30 cellular contexts compared by ENCODE assay signal in genomic region chr21:41074607-41075184, GRCh38.
"Had no signal": no experiment of that assay in that cellular context is flagged by ENCODE, and none has a peak within 500 bp of the region (broad histone marks: within the 10 kb centered on the region; RNA-seq: fewer than 3 reads in every experiment).

No MANE protein-coding gene starts in this region.

- H3K36me3 Mint-ChIP-seq: activated CD4-positive, alpha-beta memory T cell treated with anti-CD3 and anti-CD28 coated beads for 36 hours; activated CD8-positive, alpha-beta memory T cell treated with anti-CD3 and anti-CD28 coated beads, Interleukin-2, amount 10 ng/mL, durations not matched to agents 7 days and 5 days; activated naive CD4-positive, alpha-beta T cell treated with anti-CD3 and anti-CD28 coated beads, Interleukin-2, amount 50 U/mL, for 72 hours; activated naive CD8-positive, alpha-beta T cell treated with anti-CD3 and anti-CD28 coated beads, Interleukin-2, amount 10 ng/mL, durations not matched to agents 7 days and 5 days; brain had no signal

- FAIRE-seq: bronchial epithelial cell had no signal

- H3K27me3 ChIP-seq: ascending aorta had no signal

- H3K27ac ChIP-seq: ascending aorta, coronary artery, dorsolateral prefrontal cortex, esophagus squamous epithelium, gastroesophageal sphincter, heart right ventricle had no signal

- H3K4me3 ChIP-seq: ascending aorta, coronary artery, dorsolateral prefrontal cortex, esophagus squamous epithelium, gastroesophageal sphincter, heart right ventricle had no signal

- H3K27ac Mint-ChIP-seq: activated CD4-positive, alpha-beta memory T cell treated with anti-CD3 and anti-CD28 coated beads for 36 hours; activated CD4-positive, alpha-beta T cell treated with anti-CD3 and anti-CD28 coated beads for 36 hours; activated CD4-positive, alpha-beta T cell treated with anti-CD3 and anti-CD28 coated beads, Interleukin-2, amount 10 ng/mL, durations not matched to agents 24 days and 14 days; activated CD8-positive, alpha-beta memory T cell treated with anti-CD3 and anti-CD28 coated beads, Interleukin-2, amount 10 ng/mL, durations not matched to agents 7 days and 5 days; activated CD8-positive, alpha-beta T cell treated with anti-CD3 and anti-CD28 coated beads, Interleukin-2, amount 10 ng/mL, durations not matched to agents 7 days and 5 days; activated naive CD4-positive, alpha-beta T cell treated with anti-CD3 and anti-CD28 coated beads for 36 hours; activated naive CD8-positive, alpha-beta T cell treated with anti-CD3 and anti-CD28 coated beads, Interleukin-2, amount 10 ng/mL, durations not matched to agents 7 days and 5 days; activated T-helper 1 cell treated with anti-CD3 and anti-CD28 coated beads, Interleukin-12 subunit alpha, Interleukin-12 subunit beta, Interleukin-2, Interleukin-4 antibody, amounts not matched to agents 30 ng/mL and 10 ng/mL and 1 ng/mL, durations not matched to agents 14 hours and 24 hours and 36 hours; activated T-helper 2 cell treated with anti-CD3 and anti-CD28 coated beads, Interferon-gamma antibody, Interleukin-2, Interleukin-4, amounts not matched to agents 10 μg/mL and 5 μg/mL and 100 μg/mL, durations not matched to agents 14 hours and 24 hours and 36 hours; brain; dendritic cell treated with granulocyte-macrophage colony-stimulating factor and Interleukin-4, amounts not matched to agents 40 ng/mL and 50 ng/mL, for 4 days; effector memory CD8-positive, alpha-beta T cell had no signal

- H3K36me3 ChIP-seq: ascending aorta, esophagus squamous epithelium, gastroesophageal sphincter, heart right ventricle had no signal

- H3K4me3 Mint-ChIP-seq: activated CD4-positive, alpha-beta memory T cell treated with anti-CD3 and anti-CD28 coated beads for 36 hours; activated CD4-positive, alpha-beta T cell treated with anti-CD3 and anti-CD28 coated beads for 36 hours; activated CD4-positive, alpha-beta T cell treated with anti-CD3 and anti-CD28 coated beads, Interleukin-2, amount 10 ng/mL, durations not matched to agents 24 days and 14 days; activated CD8-positive, alpha-beta memory T cell treated with anti-CD3 and anti-CD28 coated beads, Interleukin-2, amount 10 ng/mL, durations not matched to agents 7 days and 5 days; activated CD8-positive, alpha-beta T cell treated with anti-CD3 and anti-CD28 coated beads, Interleukin-2, amount 10 ng/mL, durations not matched to agents 7 days and 5 days; activated naive CD4-positive, alpha-beta T cell treated with anti-CD3 and anti-CD28 coated beads for 36 hours; activated naive CD8-positive, alpha-beta T cell treated with anti-CD3 and anti-CD28 coated beads, Interleukin-2, amount 10 ng/mL, durations not matched to agents 7 days and 5 days; activated T-helper 1 cell treated with anti-CD3 and anti-CD28 coated beads, Interleukin-12 subunit alpha, Interleukin-12 subunit beta, Interleukin-2, Interleukin-4 antibody, amounts not matched to agents 30 ng/mL and 10 ng/mL and 1 ng/mL, durations not matched to agents 14 hours and 24 hours and 36 hours; brain; central memory CD8-positive, alpha-beta T cell; dendritic cell treated with granulocyte-macrophage colony-stimulating factor and Interleukin-4, amounts not matched to agents 40 ng/mL and 50 ng/mL, for 4 days; effector memory CD8-positive, alpha-beta T cell had no signal

- H3K27me3 Mint-ChIP-seq: activated CD4-positive, alpha-beta T cell treated with anti-CD3 and anti-CD28 coated beads, Interleukin-2, amount 10 ng/mL, durations not matched to agents 24 days and 14 days; activated CD8-positive, alpha-beta memory T cell treated with anti-CD3 and anti-CD28 coated beads, Interleukin-2, amount 10 ng/mL, durations not matched to agents 7 days and 5 days; central memory CD8-positive, alpha-beta T cell; dendritic cell treated with granulocyte-macrophage colony-stimulating factor and Interleukin-4, amounts not matched to agents 40 ng/mL and 50 ng/mL, for 4 days had no signal

- DNase-seq: activated CD4-positive, alpha-beta memory T cell treated with anti-CD3 and anti-CD28 coated beads for 36 hours; activated CD4-positive, alpha-beta T cell treated with anti-CD3 and anti-CD28 coated beads for 36 hours; activated CD4-positive, alpha-beta T cell treated with anti-CD3 and anti-CD28 coated beads, Interleukin-2, amount 10 ng/mL, durations not matched to agents 24 days and 14 days; activated CD4-positive, CD25-positive, alpha-beta regulatory T cell; activated CD4-positive, CD25-positive, alpha-beta regulatory T cell treated with anti-CD3 and anti-CD28 coated beads, Interleukin-2, amount 50 U/mL, for 72 hours; activated CD8-positive, alpha-beta memory T cell treated with anti-CD3 and anti-CD28 coated beads, Interleukin-2, amount 10 ng/mL, durations not matched to agents 7 days and 5 days; activated CD8-positive, alpha-beta memory T cell treated with anti-CD3 and anti-CD28 coated beads, Interleukin-2, amount 50 U/mL, for 4 hours; activated CD8-positive, alpha-beta T cell treated with anti-CD3 and anti-CD28 coated beads, Interleukin-2, amount 10 ng/mL, durations not matched to agents 7 days and 5 days; activated effector memory CD4-positive, alpha-beta T cell treated with anti-CD3 and anti-CD28 coated beads, Interleukin-2, amount 50 U/mL, for 16 hours; activated naive CD4-positive, alpha-beta T cell treated with anti-CD3 and anti-CD28 coated beads for 36 hours; activated naive CD8-positive, alpha-beta T cell treated with anti-CD3 and anti-CD28 coated beads, Interleukin-2, amount 10 ng/mL, durations not matched to agents 7 days and 5 days; activated T-cell treated with anti-CD3 and anti-CD28 coated beads, Interleukin-2, amount 50 U/mL, for 1 hour; activated T-cell treated with anti-CD3 and anti-CD28 coated beads, Interleukin-2, amount 50 U/mL, for 48 hours; dorsolateral prefrontal cortex; effector memory CD8-positive, alpha-beta T cell; erythroblast; esophagus squamous epithelium; foreskin melanocyte; heart right ventricle; T-helper 2 cell had no signal

- ATAC-seq: activated CD4-positive, alpha-beta T cell treated with anti-CD3 and anti-CD28 coated beads for 36 hours; activated CD8-positive, alpha-beta memory T cell treated with anti-CD3 and anti-CD28 coated beads, Interleukin-2, amount 10 ng/mL, durations not matched to agents 7 days and 5 days; activated CD8-positive, alpha-beta T cell treated with anti-CD3 and anti-CD28 coated beads, Interleukin-2, amount 10 ng/mL, durations not matched to agents 7 days and 5 days; activated naive CD4-positive, alpha-beta T cell treated with anti-CD3 and anti-CD28 coated beads, Interleukin-2, amount 50 U/mL, for 72 hours; effector memory CD8-positive, alpha-beta T cell; gastroesophageal sphincter; heart right ventricle had no signal

- H3K4me1 ChIP-seq: ascending aorta, esophagus squamous epithelium, gastroesophageal sphincter, heart right ventricle had no signal

- H3K9me3 ChIP-seq: ascending aorta, esophagus squamous epithelium, gastroesophageal sphincter, heart right ventricle had no signal

- H3K4me1 Mint-ChIP-seq: activated CD4-positive, alpha-beta T cell treated with anti-CD3 and anti-CD28 coated beads for 36 hours; activated CD4-positive, alpha-beta T cell treated with anti-CD3 and anti-CD28 coated beads, Interleukin-2, amount 10 ng/mL, durations not matched to agents 24 days and 14 days; activated CD8-positive, alpha-beta memory T cell treated with anti-CD3 and anti-CD28 coated beads, Interleukin-2, amount 10 ng/mL, durations not matched to agents 7 days and 5 days; activated naive CD8-positive, alpha-beta T cell treated with anti-CD3 and anti-CD28 coated beads, Interleukin-2, amount 10 ng/mL, durations not matched to agents 7 days and 5 days; brain; central memory CD8-positive, alpha-beta T cell had no signal

- H3K9me3 Mint-ChIP-seq: activated CD4-positive, alpha-beta memory T cell treated with anti-CD3 and anti-CD28 coated beads for 36 hours; activated CD4-positive, alpha-beta T cell treated with anti-CD3 and anti-CD28 coated beads, Interleukin-2, amount 10 ng/mL, durations not matched to agents 24 days and 14 days; activated naive CD4-positive, alpha-beta T cell treated with anti-CD3 and anti-CD28 coated beads for 36 hours; activated naive CD4-positive, alpha-beta T cell treated with anti-CD3 and anti-CD28 coated beads, Interleukin-2, amount 50 U/mL, for 72 hours; activated naive CD8-positive, alpha-beta T cell treated with anti-CD3 and anti-CD28 coated beads, Interleukin-2, amount 10 ng/mL, durations not matched to agents 7 days and 5 days; activated T-helper 1 cell treated with anti-CD3 and anti-CD28 coated beads, Interleukin-12 subunit alpha, Interleukin-12 subunit beta, Interleukin-2, Interleukin-4 antibody, amounts not matched to agents 30 ng/mL and 10 ng/mL and 1 ng/mL, durations not matched to agents 14 hours and 24 hours and 36 hours; activated T-helper 2 cell treated with anti-CD3 and anti-CD28 coated beads, Interferon-gamma antibody, Interleukin-2, Interleukin-4, amounts not matched to agents 10 μg/mL and 5 μg/mL and 100 μg/mL, durations not matched to agents 14 hours and 24 hours and 36 hours; central memory CD8-positive, alpha-beta T cell; dendritic cell treated with granulocyte-macrophage colony-stimulating factor and Interleukin-4, amounts not matched to agents 40 ng/mL and 50 ng/mL, for 4 days; effector memory CD8-positive, alpha-beta T cell had no signal
